Comparison of ENCODE assay signal across 1 cellular context in the genomic region with DNA sequence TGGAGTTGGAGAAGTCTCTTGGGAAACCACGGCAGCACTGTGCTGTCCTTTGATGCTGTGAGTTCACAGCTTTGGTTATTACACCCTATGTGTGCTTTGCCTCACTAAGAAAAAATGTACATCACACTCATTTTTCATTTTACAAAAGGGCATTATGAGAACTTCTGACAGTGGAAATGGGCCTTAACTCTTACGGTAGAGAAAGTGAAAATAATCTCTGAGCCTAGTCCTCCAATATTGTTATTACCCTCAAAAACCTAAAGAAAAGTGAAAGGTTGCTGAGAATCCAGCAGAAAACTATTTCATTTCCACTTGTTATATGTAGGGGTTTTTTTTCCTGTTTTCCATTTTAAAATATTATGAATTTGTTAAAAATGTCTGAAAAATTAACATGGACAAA.
TF ChIP-seq lines count a peak whose summit lies in the region.

No MANE protein-coding gene starts in this region.

TF ChIP-seq in SK-N-SH treated with all-trans-retinoic acid at 6 μM for 48 hours, 23 proteins besides CTCF, POLR2A, EP300 and RAD21 (continued from another document):
- TF ChIP-seq, protein P1, sequence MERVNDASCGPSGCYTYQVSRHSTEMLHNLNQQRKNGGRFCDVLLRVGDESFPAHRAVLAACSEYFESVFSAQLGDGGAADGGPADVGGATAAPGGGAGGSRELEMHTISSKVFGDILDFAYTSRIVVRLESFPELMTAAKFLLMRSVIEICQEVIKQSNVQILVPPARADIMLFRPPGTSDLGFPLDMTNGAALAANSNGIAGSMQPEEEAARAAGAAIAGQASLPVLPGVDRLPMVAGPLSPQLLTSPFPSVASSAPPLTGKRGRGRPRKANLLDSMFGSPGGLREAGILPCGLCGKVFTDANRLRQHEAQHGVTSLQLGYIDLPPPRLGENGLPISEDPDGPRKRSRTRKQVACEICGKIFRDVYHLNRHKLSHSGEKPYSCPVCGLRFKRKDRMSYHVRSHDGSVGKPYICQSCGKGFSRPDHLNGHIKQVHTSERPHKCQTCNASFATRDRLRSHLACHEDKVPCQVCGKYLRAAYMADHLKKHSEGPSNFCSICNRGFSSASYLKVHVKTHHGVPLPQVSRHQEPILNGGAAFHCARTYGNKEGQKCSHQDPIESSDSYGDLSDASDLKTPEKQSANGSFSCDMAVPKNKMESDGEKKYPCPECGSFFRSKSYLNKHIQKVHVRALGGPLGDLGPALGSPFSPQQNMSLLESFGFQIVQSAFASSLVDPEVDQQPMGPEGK (CRISPR knock-in tag; IDR thresholded peaks at IDR 0.05; ENCODE audit: borderline replicate concordance) = no peak
- TF ChIP-seq PPARA (CRISPR knock-in tag; IDR thresholded peaks at IDR 0.05; ENCODE audit: borderline replicate concordance) = no peak
- no peak for TF ChIP-seq ZNF70 (CRISPR knock-in tag; IDR thresholded peaks at IDR 0.05)
- no peak for TF ChIP-seq ZNF8 (CRISPR knock-in tag; IDR thresholded peaks at IDR 0.05)
- no peak for TF ChIP-seq TCF4 (CRISPR knock-in tag; IDR thresholded peaks at IDR 0.05; ENCODE audit: borderline replicate concordance)
